In the genomic region with DNA sequence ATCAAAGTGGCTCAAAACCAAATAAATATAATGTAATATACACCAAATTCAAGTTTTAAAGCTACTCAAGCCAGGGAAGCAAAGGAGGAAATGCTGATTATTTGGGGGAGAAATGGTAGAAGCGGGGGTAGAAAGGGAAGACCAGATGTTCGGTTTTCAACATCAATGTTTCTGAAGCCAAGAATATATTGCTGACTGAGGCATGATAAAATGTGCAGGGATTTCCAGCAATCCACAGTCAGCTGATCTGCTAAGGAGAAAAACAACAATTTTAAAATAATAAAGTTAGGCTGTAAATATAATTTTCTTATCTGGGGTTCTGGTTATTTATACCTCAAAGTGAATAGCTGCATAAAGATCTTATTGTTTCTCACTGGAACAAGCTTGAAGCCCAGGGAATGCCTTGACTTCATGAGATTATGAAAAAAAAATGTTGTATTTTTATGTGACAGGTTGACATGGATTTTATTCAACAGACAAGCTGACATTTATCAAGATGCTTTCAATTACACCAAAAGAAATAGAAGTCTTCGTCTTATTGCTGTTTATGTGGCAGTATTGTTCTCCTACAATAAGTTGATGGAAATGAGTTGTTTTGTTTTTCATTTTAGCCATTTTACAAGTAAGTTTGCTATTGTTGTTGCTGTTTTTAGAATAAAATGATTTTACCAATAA, we compare ENCODE assay signal across 19 cellular contexts. TPM values are rescaled to one million over a fixed set of nuclear protein-coding genes. Genes with fewer than 3 reads are reported as not detected.
A peak's percentile ranks its signal among the peaks of the same experiment; 100 is the strongest.
DNase-seq lines count a peak whose midpoint lies in the region; ATAC-seq and TF ChIP-seq lines count a peak whose summit lies in the region.
"Had no signal": no experiment of that assay in that cellular context is flagged by ENCODE, and none has a peak within 500 bp of the region (broad histone marks: within the 10 kb centered on the region; RNA-seq: fewer than 3 reads in every experiment).

No MANE protein-coding gene starts in this region.

- H3K4me3 ChIP-seq in AG10803 (ENCODE audit: low read length) = no peak overlapping the region
- H3K4me3 ChIP-seq in SK-N-MC = 0 out of 2 replicates have a peak overlapping the region, but pooled peaks have one; percentile 14
- no peak overlapping the region for H3K4me3 ChIP-seq in neural cell (ENCODE audit: low read length)

- no peak overlapping the region for H3K4me2 ChIP-seq in neural cell (ENCODE audit: low read length)

- H3F3A ChIP-seq in neural cell (ENCODE audit: insufficient read depth, low read length, poor library complexity, severe bottlenecking) = no peaks in the 10 kb centered on the region

- H3K79me2 ChIP-seq in neural cell (replicated peaks; ENCODE audit: insufficient read depth, low read length) = no peaks in the 10 kb centered on the region

- H2AFZ ChIP-seq in neural cell (ENCODE audit: low read depth, low read length) = no peak overlapping the region

- no peak overlapping the region for H3K9ac ChIP-seq in SK-N-MC (ENCODE audit: insufficient read length)
- H3K9ac ChIP-seq in neural cell (ENCODE audit: low read length) = no peak overlapping the region

- peak; percentile 94 for TF ChIP-seq EP300 in neural cell (conservative IDR thresholded peaks at IDR 0.05; ENCODE audit: poor library complexity, severe bottlenecking)

- TF ChIP-seq CTCF in AG10803 (conservative IDR thresholded peaks at IDR 0.05; ENCODE audit: low read length) (no peak), neural cell (IDR thresholded peaks at IDR 0.05; ENCODE audit: poor library complexity, severe bottlenecking) (no peak)

- H3K36me3 ChIP-seq in SK-N-MC (ENCODE audit: insufficient read depth, low read length) (no peaks in the 10 kb centered on the region), neural cell (ENCODE audit: insufficient read depth, low read length) (no peaks in the 10 kb centered on the region)

- no peak for TF ChIP-seq RAD21 in neural cell (conservative IDR thresholded peaks at IDR 0.05)

- DNase-seq in AG10803 (ENCODE audit: low read depth) = peak; percentile 71
- DNase-seq in SK-N-MC (ENCODE audit: low read depth, low spot score) = no peak
- peak; percentile 62 for DNase-seq in fibroblast of peridontal ligament (ENCODE audit: extremely low read depth)
- DNase-seq in caudate nucleus (lab: John Stamatoyannopoulos, UW) = no peak
- DNase-seq: ACHN; Caco-2; CD4-positive, CD25-positive, alpha-beta regulatory T cell; DMS153; HFFc6; Karpas-422; MM.1S; NCI-H1092 treated with DMSO at 0.1 percent for 48 hours; NCI-H1694; NCI-H2107; NCI-H2227 treated with DMSO at 0.1 percent for 48 hours; NCI-H524 had no signal

- H3K9me3 ChIP-seq in SK-N-MC (ENCODE audit: low read depth, low read length) (no peaks in the 10 kb centered on the region), neural cell (ENCODE audit: low read length) (no peaks in the 10 kb centered on the region)
- H3K9me3 ChIP-seq: Caco-2 had no signal

- peak overlapping the region; percentile 60 for H3K27ac ChIP-seq in SK-N-MC
- no peak overlapping the region for H3K27ac ChIP-seq in neural cell (ENCODE audit: low read length)
- H3K27ac ChIP-seq in caudate nucleus (ENCODE audit: low read depth, low read length) = no peak overlapping the region

- H3K27me3 ChIP-seq in neural cell (ENCODE audit: insufficient read depth, low read depth, low read length) = no peaks in the 10 kb centered on the region

- no peaks in the 10 kb centered on the region for H3K9me2 ChIP-seq in neural cell (ENCODE audit: insufficient read depth, low read length)

- ATAC-seq in GM19397 (IDR thresholded peaks at IDR 0.05; ENCODE audit: unreplicated experiment) (no peak), HG02852 (IDR thresholded peaks at IDR 0.05; ENCODE audit: unreplicated experiment) (no peak)

- no peaks in the 10 kb centered on the region for H4K20me1 ChIP-seq in neural cell (ENCODE audit: insufficient read depth)

TF ChIP-seq in neural cell, 6 proteins besides CTCF, POLR2A, EP300 and RAD21:
- TF ChIP-seq SMC3 (conservative IDR thresholded peaks at IDR 0.05; ENCODE audit: poor library complexity) (no peak), POLR2AphosphoS5 (IDR thresholded peaks at IDR 0.05) (peak; percentile 56)

RNA-seq across cellular contexts. Expression of a gene that starts 28.6 kb away (rescaled TPM):
- 2.1 and 3.1 TPM in 2 replicates for polyA plus RNA-seq in neural cell
- polyA minus RNA-seq in neural cell = 3.7 and 4.1 TPM in 2 replicates
- polyA plus RNA-seq: CD4-positive, CD25-positive, alpha-beta regulatory T cell had no signal

Comparison
In these comparisons a context has a peak if more than half of its experiments do, and no peak if none do; other contexts are left out.
1. DNase-seq: peak in AG10803 (single experiment) and fibroblast of peridontal ligament (single experiment); none in SK-N-MC (single experiment) and caudate nucleus (0 of 61).